ENCODE assay signal across 8 cellular contexts in the genomic region with DNA sequence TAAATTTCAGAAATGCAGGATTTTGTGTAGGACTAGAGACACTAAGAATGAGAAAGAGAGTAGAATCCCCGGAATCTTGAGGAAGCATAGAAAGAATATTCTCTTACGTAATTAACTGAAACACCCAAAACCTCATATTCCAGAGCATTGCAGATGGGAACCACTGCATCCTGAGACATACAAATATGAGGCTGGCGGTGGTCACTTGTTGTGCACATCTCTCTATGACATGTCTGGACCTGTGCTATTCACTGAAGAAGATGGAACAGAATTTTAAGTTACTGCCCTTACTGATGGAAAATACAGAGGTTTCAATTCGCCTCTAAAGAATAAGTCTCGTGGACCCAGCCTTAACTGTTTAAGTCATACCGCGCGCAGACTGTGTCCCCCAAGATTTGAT.
DNase-seq lines count a peak whose midpoint lies in the region; ATAC-seq and TF ChIP-seq lines count a peak whose summit lies in the region.

No MANE protein-coding gene starts in this region.

- H3K27me3 ChIP-seq in WERI-Rb-1 (ENCODE audit: insufficient read depth, low read depth, severe bottlenecking) (no peaks in the 10 kb centered on the region), stomach smooth muscle (ENCODE audit: control insufficient read depth in 1 of 2, insufficient read depth in 2 of 2, low read length in 2 of 2) (no peaks in the 10 kb centered on the region)

- peaks cover 25% of the 10 kb centered on the region for H3K36me3 Mint-ChIP-seq in T-helper 2 cell treated with Interferon-gamma antibody and Interleukin-4, amounts not matched to agents 5 μg/mL and 100 μg/mL, for 36 hours (ENCODE audit: low read depth)

- H3K27me3 Mint-ChIP-seq in T-helper 2 cell treated with Interferon-gamma antibody and Interleukin-4, amounts not matched to agents 5 μg/mL and 100 μg/mL, for 36 hours (ENCODE audit: low read depth) = no peaks in the 10 kb centered on the region

- H3K9me3 Mint-ChIP-seq in T-helper 2 cell treated with Interferon-gamma antibody and Interleukin-4, amounts not matched to agents 5 μg/mL and 100 μg/mL, for 36 hours = peaks cover 4% of the 10 kb centered on the region

- H3K36me3 ChIP-seq in WERI-Rb-1 (peaks cover 35% of the 10 kb centered on the region), stomach smooth muscle (ENCODE audit: control insufficient read depth in 2 of 2, insufficient read depth in 2 of 2, low read length in 2 of 2) (no peaks in the 10 kb centered on the region)

- DNase-seq in T-helper 2 cell treated with Interferon-gamma antibody and Interleukin-4, amounts not matched to agents 5 μg/mL and 100 μg/mL, for 36 hours (ENCODE audit: low spot score) = no peak
- no peak for DNase-seq in T-helper 2 cell
- DNase-seq in WERI-Rb-1 = no peak
- no peak for DNase-seq in NCI-H748 (lab: John Stamatoyannopoulos, UW; ENCODE audit: unreplicated experiment)
- no peak for DNase-seq in NCI-H82 (lab: John Stamatoyannopoulos, UW)

- H3K4me3 Mint-ChIP-seq in T-helper 2 cell treated with Interferon-gamma antibody and Interleukin-4, amounts not matched to agents 5 μg/mL and 100 μg/mL, for 36 hours = peak overlapping the region; percentile 92

- ATAC-seq in HG03039 (IDR thresholded peaks at IDR 0.05; ENCODE audit: unreplicated experiment) = no peak

- H3K27ac Mint-ChIP-seq in T-helper 2 cell treated with Interferon-gamma antibody and Interleukin-4, amounts not matched to agents 5 μg/mL and 100 μg/mL, for 36 hours = peak overlapping the region; percentile 94

- no peak for TF ChIP-seq CTCF in WERI-Rb-1 (IDR thresholded peaks at IDR 0.05; ENCODE audit: low read depth, low read length)

- H3K9me3 ChIP-seq in WERI-Rb-1 (ENCODE audit: severe bottlenecking) = peaks cover 3% of the 10 kb centered on the region
- no peaks in the 10 kb centered on the region for H3K9me3 ChIP-seq in stomach smooth muscle (ENCODE audit: control insufficient read depth in 2 of 2, low read length in 2 of 2)

- peak overlapping the region; percentile 90 for H3K27ac ChIP-seq in WERI-Rb-1
- H3K27ac ChIP-seq in stomach smooth muscle (ENCODE audit: low read length) = peak overlapping the region; percentile 93

- peak overlapping the region; percentile 73 to 82 for H3K9ac ChIP-seq in stomach smooth muscle (ENCODE audit: low read length in 2 of 2)

- H3K4me1 Mint-ChIP-seq in T-helper 2 cell treated with Interferon-gamma antibody and Interleukin-4, amounts not matched to agents 5 μg/mL and 100 μg/mL, for 36 hours (ENCODE audit: low read depth) = peaks cover 23% of the 10 kb centered on the region

- peaks cover 4% of the 10 kb centered on the region for H3K4me1 ChIP-seq in stomach smooth muscle (ENCODE audit: control insufficient read depth, insufficient read depth, low read length)

- H3K4me3 ChIP-seq in WERI-Rb-1 (ENCODE audit: low read depth, low read length) = peak overlapping the region; percentile 77
- H3K4me3 ChIP-seq in iPS-11a (ENCODE audit: low read depth, low read length) = peak overlapping the region; percentile 24
- H3K4me3 ChIP-seq in stomach smooth muscle (ENCODE audit: low read length in 2 of 2) = peak overlapping the region; percentile 71 to 92

Comparison
In these comparisons a context has a peak if more than half of its experiments do, and no peak if none do; other contexts are left out.
1. H3K4me3 ChIP-seq: peak in every context shown above with its lines; median percentile 82 in stomach smooth muscle; 77 in WERI-Rb-1; 24 in iPS-11a.